9 cellular contexts compared by ENCODE assay signal in the genomic region with DNA sequence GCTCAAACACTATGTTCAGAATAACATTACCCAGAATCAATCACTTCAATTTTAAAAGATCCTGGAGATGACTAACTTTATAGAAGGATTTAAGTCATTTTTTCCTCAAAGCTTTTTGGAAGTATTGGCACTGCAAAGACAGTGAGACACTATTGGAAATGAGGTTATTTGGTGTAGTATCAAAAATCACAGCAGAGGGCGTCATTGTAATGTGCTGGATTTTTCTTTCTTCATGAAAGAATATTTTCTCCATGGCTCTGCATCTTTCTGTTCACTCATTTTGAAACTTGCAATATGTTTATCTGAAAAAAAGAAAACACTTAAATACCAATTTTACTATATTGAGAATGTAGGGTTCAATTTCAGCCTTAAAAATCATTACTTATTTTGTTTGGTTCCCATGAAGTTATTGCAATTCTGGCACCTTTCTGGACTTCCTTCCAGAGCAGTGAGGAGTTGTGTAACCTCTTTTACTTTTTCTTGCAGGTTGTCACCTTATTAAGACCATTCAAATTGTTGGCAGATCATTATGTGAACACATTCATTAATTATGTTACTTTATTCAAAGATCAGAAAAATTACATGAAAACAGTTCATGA. TPM values are rescaled to one million over a fixed set of nuclear protein-coding genes. Genes with fewer than 3 reads are reported as not detected.
A peak's percentile ranks its signal among the peaks of the same experiment; 100 is the strongest.
DNase-seq lines count a peak whose midpoint lies in the region; ATAC-seq, FAIRE-seq and TF ChIP-seq lines count a peak whose summit lies in the region.
"Had no signal": no experiment of that assay in that cellular context is flagged by ENCODE, and none has a peak within 500 bp of the region (broad histone marks: within the 10 kb centered on the region; RNA-seq: fewer than 3 reads in every experiment).

No MANE protein-coding gene starts in this region.

- no peak for TF ChIP-seq EP300 in GM12878 (IDR thresholded peaks at IDR 0.05; ENCODE audit: borderline replicate concordance in 1 of 2, control insufficient read depth in 1 of 2, low read depth in 2 of 2, low read length in 2 of 2)

- H3K4me1 ChIP-seq in GM12878 (ENCODE audit: control insufficient read depth, insufficient read depth, low read length) (no peaks in the 10 kb centered on the region), gastrocnemius medialis (no peaks in the 10 kb centered on the region)
- no peaks in the 10 kb centered on the region for H3K4me1 ChIP-seq in effector memory CD4-positive, alpha-beta T cell (ENCODE audit: control insufficient read depth, insufficient read depth, low read length, poor library complexity, severe bottlenecking)

- intact Hi-C loops in GM12878 (cut with micrococcal nuclease; ENCODE audit: unreplicated experiment) = loop anchor here (5.0 kb wide), 1 partner anchor 493 kb away; no protein-coding TSS in a partner anchor
- intact Hi-C loops in gastrocnemius medialis (cut with DNase I; ENCODE audit: low total_unique reads) = loop anchor here (5.0 kb wide), 1 partner anchor 493 kb away; no protein-coding TSS in a partner anchor

- H3K79me2 ChIP-seq in GM12878 (ENCODE audit: control insufficient read depth, insufficient read depth, low read length) = no peaks in the 10 kb centered on the region

- H2AFZ ChIP-seq in GM12878 (ENCODE audit: control insufficient read depth, low read depth, low read length) = no peak overlapping the region

- TF ChIP-seq POLR2A in GM12878 (IDR thresholded peaks at IDR 0.05; ENCODE audit: low read depth, low read length) (no peak), gastrocnemius medialis (IDR thresholded peaks at IDR 0.05) (no peak)

- RAD21 ChIA-PET in GM12878 (lab: Charles Lee; ENCODE audit: unreplicated experiment) = no interaction called here

- H3K9me3 Mint-ChIP-seq in activated T-helper 17 cell treated with anti-CD3 and anti-CD28 coated beads, Interleukin-2, amount 50 U/mL, for 72 hours = no peaks in the 10 kb centered on the region
- H3K9me3 Mint-ChIP-seq: T-helper 1 cell treated with Interleukin-12 subunit alpha and Interleukin-12 subunit beta and Interleukin-4 antibody, amounts not matched to agents 30 μg/mL and 1 μg/mL, for 36 hours had no signal

- TF ChIP-seq CTCF in GM12878 (IDR thresholded peaks at IDR 0.05 in 2 of 3, conservative IDR thresholded peaks at IDR 0.05 in 1 of 3; ENCODE audit: control insufficient read depth in 2 of 3, extremely low read depth in 1 of 3, insufficient read depth in 1 of 3, low read depth in 3 of 3, low read length in 3 of 3) = peak; percentile 23 to 42 (median 41); a peak in 5 of 6 replicates
- peak; percentile 57 for TF ChIP-seq CTCF in kidney epithelial cell (IDR thresholded peaks at IDR 0.05; ENCODE audit: insufficient read depth, low read length, poor library complexity, severe bottlenecking)
- TF ChIP-seq CTCF in gastrocnemius medialis (IDR thresholded peaks at IDR 0.05 in 4 of 5, conservative IDR thresholded peaks at IDR 0.05 in 1 of 5) = peak in 2 of 5 experiments; percentile 40 to 47

- H4K20me1 ChIP-seq in GM12878 (ENCODE audit: control insufficient read depth, insufficient read depth) = no peaks in the 10 kb centered on the region

- ATAC-seq in GM12878 (no peak), gastrocnemius medialis (no peak)
- no peak for ATAC-seq in activated T-helper 17 cell treated with anti-CD3 and anti-CD28 coated beads, Interleukin-2, amount 50 U/mL, for 72 hours (replicated peaks)

- no peaks in the 10 kb centered on the region for H3K36me3 ChIP-seq in GM12878 (ENCODE audit: control insufficient read depth in 2 of 2, insufficient read depth in 2 of 2, low read length in 1 of 2)
- no peaks in the 10 kb centered on the region for H3K36me3 ChIP-seq in kidney epithelial cell (ENCODE audit: control insufficient read depth, insufficient read depth, low read length)
- no peaks in the 10 kb centered on the region for H3K36me3 ChIP-seq in effector memory CD4-positive, alpha-beta T cell (ENCODE audit: control insufficient read depth, insufficient read depth, low read length)
- no peaks in the 10 kb centered on the region for H3K36me3 ChIP-seq in gastrocnemius medialis

- H3K27me3 Mint-ChIP-seq in activated T-helper 17 cell treated with anti-CD3 and anti-CD28 coated beads, Interleukin-2, amount 50 U/mL, for 72 hours = peaks cover 12% of the 10 kb centered on the region

- H3K9me3 ChIP-seq in GM12878 (replicated peaks; ENCODE audit: control insufficient read depth, insufficient read depth, low read length) = no peaks in the 10 kb centered on the region
- no peaks in the 10 kb centered on the region for H3K9me3 ChIP-seq in effector memory CD4-positive, alpha-beta T cell (ENCODE audit: control insufficient read depth, low read length)
- no peaks in the 10 kb centered on the region for H3K9me3 ChIP-seq in gastrocnemius medialis

- peak; percentile 52 for TF ChIP-seq RAD21 in GM12878 (IDR thresholded peaks at IDR 0.05; ENCODE audit: insufficient read depth, low read depth, low read length)

- peak; percentile 13 for DNase-seq in GM04503 (ENCODE audit: low read depth)
- peak; percentile 50 for DNase-seq in M059J (ENCODE audit: low read depth)
- DNase-seq in GM12878 (ENCODE audit: low read depth, low spot score) = no peak
- DNase-seq in kidney epithelial cell (ENCODE audit: low read depth) = no peak
- no peak for DNase-seq in effector memory CD4-positive, alpha-beta T cell
- no peak for DNase-seq in islet precursor cell
- DNase-seq in gastrocnemius medialis = no peak

- WGBS in GM12878 (ENCODE audit: insufficient coverage, insufficient replicate concordance, low lambda C conversion rate, missing lambda C conversion rate) = 0% methylated on average over 1 of the region's 1 CpG

- no peaks in the 10 kb centered on the region; a peak in 1 of 4 replicates for H3K27me3 ChIP-seq in GM12878 (replicated peaks in 1 of 2; ENCODE audit: control insufficient read depth in 2 of 2, insufficient read depth in 2 of 2, low read length in 1 of 2)
- no peaks in the 10 kb centered on the region for H3K27me3 ChIP-seq in kidney epithelial cell (ENCODE audit: control insufficient read depth, insufficient read depth, low read length)
- no peaks in the 10 kb centered on the region for H3K27me3 ChIP-seq in effector memory CD4-positive, alpha-beta T cell (replicated peaks; ENCODE audit: control insufficient read depth, insufficient read depth, low read length, poor library complexity, severe bottlenecking)
- no peaks in the 10 kb centered on the region for H3K27me3 ChIP-seq in gastrocnemius medialis

- no peak overlapping the region for H3K4me3 ChIP-seq in GM12878
- H3K4me3 ChIP-seq in kidney epithelial cell (ENCODE audit: low read depth, low read length) = no peak overlapping the region
- H3K4me3 ChIP-seq in effector memory CD4-positive, alpha-beta T cell (ENCODE audit: insufficient read depth, low read depth, low read length, poor library complexity, severe bottlenecking) = no peak overlapping the region
- no peak overlapping the region for H3K4me3 ChIP-seq in gastrocnemius medialis

- no peak overlapping the region for H3K4me2 ChIP-seq in GM12878 (ENCODE audit: control insufficient read depth, insufficient read depth)

- H3K9ac ChIP-seq in GM12878 (ENCODE audit: control insufficient read depth, insufficient read depth, low read length) = no peak overlapping the region

- H3K4me3 Mint-ChIP-seq in activated T-helper 17 cell treated with anti-CD3 and anti-CD28 coated beads, Interleukin-2, amount 50 U/mL, for 72 hours = no peak overlapping the region
- H3K4me3 Mint-ChIP-seq: T-helper 1 cell treated with Interleukin-12 subunit alpha and Interleukin-12 subunit beta and Interleukin-4 antibody, amounts not matched to agents 30 μg/mL and 1 μg/mL, for 36 hours had no signal

- no peaks in the 10 kb centered on the region for H3K4me1 Mint-ChIP-seq in activated T-helper 17 cell treated with anti-CD3 and anti-CD28 coated beads, Interleukin-2, amount 50 U/mL, for 72 hours

- POLR2A ChIA-PET in GM12878 (lab: Charles Lee) = no interaction called here

- peak; percentile 41 for FAIRE-seq in GM12878 (lab: Jason Lieb, UNC)

- no TSS peak for BruUV-seq in GM12878 (replicated peaks; lab: Mats Ljungman, UMichigan)

- no peaks in the 10 kb centered on the region for H3K36me3 Mint-ChIP-seq in activated T-helper 17 cell treated with anti-CD3 and anti-CD28 coated beads, Interleukin-2, amount 50 U/mL, for 72 hours (ENCODE audit: low read depth)

- in situ Hi-C loops in GM12878 (cut with MboI) (no loop called here), gastrocnemius medialis (cut with MboI; ENCODE audit: low sequenced_read_pairs in 4 of 4) (loop anchor here (10.0 to 25.0 kb wide), 3 partner anchors 478 to 503 kb away; partner anchors contain the start of gene POSTN (in 1 of the 4))

- SMC1A ChIA-PET in GM12878 (lab: Charles Lee; ENCODE audit: uncharacterized antibody, unreplicated experiment) = no interaction called here

- H3K27ac ChIP-seq in GM12878 (ENCODE audit: control insufficient read depth, insufficient read depth) (no peak overlapping the region), gastrocnemius medialis (no peak overlapping the region)
- H3K27ac ChIP-seq in effector memory CD4-positive, alpha-beta T cell (ENCODE audit: insufficient read depth, low read length, poor library complexity, severe bottlenecking) = no peak overlapping the region

- no peak overlapping the region for H3K27ac Mint-ChIP-seq in activated T-helper 17 cell treated with anti-CD3 and anti-CD28 coated beads, Interleukin-2, amount 50 U/mL, for 72 hours
- H3K27ac Mint-ChIP-seq: T-helper 1 cell treated with Interleukin-12 subunit alpha and Interleukin-12 subunit beta and Interleukin-4 antibody, amounts not matched to agents 30 μg/mL and 1 μg/mL, for 36 hours had no signal

- CTCF ChIA-PET in GM12878 (lab: Yijun Ruan, JAX) = interaction anchor here (1.9 kb wide), 1 partner anchor 12 kb away, joined by 5 read pairs; no protein-coding TSS in a partner anchor

RNA-seq across cellular contexts. Expression of gene CSNK1A1L, which starts 3.7 kb away (rescaled TPM):
- not detected in 2 replicates for total RNA-seq in M059J (2014; rRNA removed; shearing (Covaris generic))
- not detected in 2 replicates for total RNA-seq in GM12878 (2013; cell fraction: nucleolus; rRNA removed)
- total RNA-seq in GM12878 (2014; rRNA removed) (not detected in 2 replicates), GM12878 (2014; rRNA removed; fragmentation: Illumina TruSeq; extraction: Trizol) (not detected in 2 replicates), GM12878 (2021) (not detected in 2 replicates), kidney epithelial cell (not detected in 2 replicates), gastrocnemius medialis (not detected)
- polyA plus RNA-seq in GM12878 (2011; ENCODE audit: low read depth) = not detected
- polyA plus RNA-seq in GM12878 (2011; rRNA removed) (not detected in 2 replicates), GM12878 (2014; fragmentation: Illumina TruSeq; extraction: Trizol) (not detected in 2 replicates), GM12878 (2014; fragmentation: Nextera tagmentation; extraction: Ambion mirVana) (not detected), GM12878 (2014; rRNA removed) (not detected in 2 replicates), GM12878 (2016; fragmentation: Nextera tagmentation; extraction: Ambion mirVana) (not detected)
- polyA plus RNA-seq in GM12878 (2011; cell fraction: cytosol; rRNA removed) = not detected in 2 replicates
- polyA plus RNA-seq in GM12878 (2011; cell fraction: nucleus; rRNA removed) = not detected in 2 replicates
- polyA plus RNA-seq in GM12878 (2012) = not detected in 2 replicates
- polyA minus RNA-seq in GM12878 (2011; rRNA and poly(A)+ RNA removed) = not detected in 2 replicates
- not detected in 2 replicates for polyA minus RNA-seq in GM12878 (2011; cell fraction: cytosol; rRNA and poly(A)+ RNA removed)
- not detected in 2 replicates for polyA minus RNA-seq in GM12878 (2011; cell fraction: nucleus; rRNA and poly(A)+ RNA removed)
- not detected for total RNA-seq in activated T-helper 17 cell treated with anti-CD3 and anti-CD28 coated beads, Interleukin-2, amount 50 U/mL, for 72 hours

RNA-seq across cellular contexts. Expression of gene SUPT20H, which starts 49.7 kb away (rescaled TPM):
- 47.1 and 49.2 TPM in 2 replicates for total RNA-seq in M059J (2014; rRNA removed; shearing (Covaris generic))
- 176 and 190 TPM in 2 replicates for total RNA-seq in GM12878 (2013; cell fraction: nucleolus; rRNA removed)
- total RNA-seq in GM12878 (2014; rRNA removed) (32.9 and 35.0 TPM in 2 replicates), GM12878 (2014; rRNA removed; fragmentation: Illumina TruSeq; extraction: Trizol) (52.3 and 53.5 TPM in 2 replicates), GM12878 (2021) (37.0 and 40.0 TPM in 2 replicates), kidney epithelial cell (45.3 and 58.6 TPM in 2 replicates), gastrocnemius medialis (10 to 100 TPM; 18.1 to 24.4 (median 19.1) TPM)
- polyA plus RNA-seq in GM12878 (2011; ENCODE audit: low read depth) = 15.1 TPM
- polyA plus RNA-seq in GM12878 (2011; rRNA removed) (61.1 and 71.6 TPM in 2 replicates), GM12878 (2014; fragmentation: Illumina TruSeq; extraction: Trizol) (69.8 and 94.1 TPM in 2 replicates), GM12878 (2014; fragmentation: Nextera tagmentation; extraction: Ambion mirVana) (10 to 100 TPM; 12.3 to 13.9 TPM), GM12878 (2014; rRNA removed) (37.4 and 43.0 TPM in 2 replicates), GM12878 (2016; fragmentation: Nextera tagmentation; extraction: Ambion mirVana) (10 to 100 TPM; 52.0 to 60.3 TPM)
- 30.8 and 33.6 TPM in 2 replicates for polyA plus RNA-seq in GM12878 (2011; cell fraction: cytosol; rRNA removed)
- 61.8 and 66.6 TPM in 2 replicates for polyA plus RNA-seq in GM12878 (2011; cell fraction: nucleus; rRNA removed)
- polyA plus RNA-seq in GM12878 (2012) = 26.3 and 28.4 TPM in 2 replicates
- polyA minus RNA-seq in GM12878 (2011; rRNA and poly(A)+ RNA removed) = 53.2 and 54.9 TPM in 2 replicates
- 16.2 and 16.3 TPM in 2 replicates for polyA minus RNA-seq in GM12878 (2011; cell fraction: cytosol; rRNA and poly(A)+ RNA removed)
- polyA minus RNA-seq in GM12878 (2011; cell fraction: nucleus; rRNA and poly(A)+ RNA removed) = 63.0 and 89.1 TPM in 2 replicates
- total RNA-seq in activated T-helper 17 cell treated with anti-CD3 and anti-CD28 coated beads, Interleukin-2, amount 50 U/mL, for 72 hours = 10 to 100 TPM; 56.7 to 72.8 TPM

Comparison
In these comparisons a context has a peak if more than half of its experiments do, and no peak if none do; other contexts are left out.
1. DNase-seq: peak in GM04503 (single experiment) and M059J (single experiment); none in GM12878 (single experiment), kidney epithelial cell (single experiment), effector memory CD4-positive, alpha-beta T cell (0 of 3), islet precursor cell (single experiment) and gastrocnemius medialis (0 of 2).